ENCODE assay signal across 8 cellular contexts in the genomic region with DNA sequence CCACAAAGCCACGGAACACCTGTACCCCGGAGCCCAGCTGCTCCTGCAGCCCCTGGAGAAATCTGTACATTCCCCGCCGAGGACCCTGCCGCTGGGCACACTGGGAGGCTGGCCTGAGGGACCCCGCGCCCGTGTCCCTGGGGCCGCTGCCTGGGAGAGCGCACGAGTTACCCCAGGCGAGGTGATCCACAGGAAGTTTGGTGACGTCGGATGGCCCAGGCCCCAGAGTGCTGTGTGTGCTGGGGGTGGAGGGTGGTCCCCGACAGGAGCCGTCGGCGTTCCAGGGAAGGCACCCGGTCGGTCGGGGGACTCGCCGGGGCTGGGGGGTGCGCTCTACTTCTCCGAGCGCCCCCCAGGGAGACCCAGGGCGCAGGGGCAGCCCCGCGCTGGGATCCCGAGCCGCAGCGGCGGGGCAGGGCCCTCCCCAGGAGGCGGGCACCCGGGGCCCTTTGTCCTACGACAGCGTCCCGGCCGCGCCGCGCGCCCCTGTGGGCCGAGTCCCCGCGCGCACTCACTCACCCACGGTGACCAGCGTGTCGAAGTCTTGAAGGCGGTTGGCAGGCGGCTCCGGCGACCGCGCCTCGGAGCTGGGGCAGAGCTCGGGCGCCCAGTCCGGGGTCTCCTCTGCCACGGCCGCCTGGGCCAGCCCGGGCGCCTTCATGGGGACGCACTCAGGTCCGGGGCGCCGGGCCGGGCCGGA.
A peak's percentile ranks its signal among the peaks of the same experiment; 100 is the strongest.
DNase-seq lines count a peak whose midpoint lies in the region; ATAC-seq and TF ChIP-seq lines count a peak whose summit lies in the region.
"Not testable (repeated sequence)": the region's sequence is repeated elsewhere in the genome, so short reads cannot be mapped to it uniquely, and the experiment has no call there.

No MANE protein-coding gene starts in this region.

- H3K4me1 ChIP-seq in lung (ENCODE audit: control insufficient read depth in 2 of 2, insufficient read depth in 2 of 2, low read length in 2 of 2), result not testable (repeated sequence)

- not testable (repeated sequence) for H3K9me3 Mint-ChIP-seq in activated CD8-positive, alpha-beta memory T cell treated with anti-CD3 and anti-CD28 coated beads, Interleukin-2, amount 10 ng/mL, durations not matched to agents 7 days and 5 days (ENCODE audit: low read depth); chondrocyte (ENCODE audit: low read depth)

- H3K9me3 ChIP-seq in lung (ENCODE audit: control insufficient read depth in 2 of 2, insufficient read depth in 1 of 2, low read length in 1 of 2), result not testable (repeated sequence)

- not testable (repeated sequence) for H3K27me3 Mint-ChIP-seq in activated CD8-positive, alpha-beta memory T cell treated with anti-CD3 and anti-CD28 coated beads, Interleukin-2, amount 10 ng/mL, durations not matched to agents 7 days and 5 days; chondrocyte (ENCODE audit: low read depth)

- not testable (repeated sequence) for H3K36me3 ChIP-seq in lung (ENCODE audit: control insufficient read depth in 2 of 2, insufficient read depth in 2 of 2, low read length in 2 of 2)

- not testable (repeated sequence) for H3K36me3 Mint-ChIP-seq in activated CD8-positive, alpha-beta memory T cell treated with anti-CD3 and anti-CD28 coated beads, Interleukin-2, amount 10 ng/mL, durations not matched to agents 7 days and 5 days; chondrocyte (ENCODE audit: low read depth)

- peak overlapping the region; percentile 52 for H3K27ac Mint-ChIP-seq in activated CD8-positive, alpha-beta memory T cell treated with anti-CD3 and anti-CD28 coated beads, Interleukin-2, amount 10 ng/mL, durations not matched to agents 7 days and 5 days
- H3K27ac Mint-ChIP-seq in chondrocyte (ENCODE audit: unreplicated experiment), result not testable (repeated sequence)

- WGBS in lung, 2 donors, result 0 to 2% methylated on average over 19 to 28 of the region's 70 CpGs

- ATAC-seq in GM18498 (IDR thresholded peaks at IDR 0.05; ENCODE audit: unreplicated experiment) (peak; percentile 74), GM21576 (IDR thresholded peaks at IDR 0.05; ENCODE audit: unreplicated experiment) (peak; percentile 62), HG03139 (IDR thresholded peaks at IDR 0.05; ENCODE audit: unreplicated experiment) (peak; percentile 51)
- peak; percentile 73 for ATAC-seq in activated CD8-positive, alpha-beta memory T cell treated with anti-CD3 and anti-CD28 coated beads, Interleukin-2, amount 10 ng/mL, durations not matched to agents 7 days and 5 days
- not testable (repeated sequence) for ATAC-seq in lung (ENCODE audit: insufficient read depth, low FRiP score)

- H3K27ac ChIP-seq in lung (ENCODE audit: low read depth in 1 of 2, low read length in 1 of 2), result not testable (repeated sequence)

- peak; percentile 35 for DNase-seq in NCI-H69 (lab: John Stamatoyannopoulos, UW)
- DNase-seq in activated CD8-positive, alpha-beta memory T cell treated with anti-CD3 and anti-CD28 coated beads, Interleukin-2, amount 10 ng/mL, durations not matched to agents 7 days and 5 days, result peak; percentile 57
- not testable (repeated sequence) for DNase-seq in chondrocyte (ENCODE audit: low spot score); lung (ENCODE audit: low spot score)
- DNase-seq in stimulated activated CD8-positive, alpha-beta memory T cell treated with anti-CD3 and anti-CD28 coated beads, Interleukin-4, amount 100 ng/mL, for 24 hours (ENCODE audit: low read depth), result peak; percentile 26

- H3K27me3 ChIP-seq in lung (ENCODE audit: control insufficient read depth, insufficient read depth), result not testable (repeated sequence)

- H3K4me3 ChIP-seq in lung, result peak overlapping the region; percentile 35

- CTCF ChIA-PET in activated CD8-positive, alpha-beta memory T cell treated with anti-CD3 and anti-CD28 coated beads, Interleukin-2, amount 10 ng/mL, durations not matched to agents 7 days and 5 days (lab: Charles Lee), result not testable (repeated sequence)

- not testable (repeated sequence) for TF ChIP-seq CTCF in chondrocyte (IDR thresholded peaks at IDR 0.05); lung (IDR thresholded peaks at IDR 0.05; ENCODE audit: control extremely low read depth, extremely low read depth)

- H3K4me3 Mint-ChIP-seq in activated CD8-positive, alpha-beta memory T cell treated with anti-CD3 and anti-CD28 coated beads, Interleukin-2, amount 10 ng/mL, durations not matched to agents 7 days and 5 days, result peak overlapping the region; percentile 44
- peak overlapping the region; percentile 60 for H3K4me3 Mint-ChIP-seq in chondrocyte (ENCODE audit: unreplicated experiment)

- not testable (repeated sequence) for H3K4me1 Mint-ChIP-seq in activated CD8-positive, alpha-beta memory T cell treated with anti-CD3 and anti-CD28 coated beads, Interleukin-2, amount 10 ng/mL, durations not matched to agents 7 days and 5 days; chondrocyte (ENCODE audit: low read depth)
